In genomic region chr17:64040201-64040600, GRCh38 we compare ENCODE assay signal across 25 cellular contexts. TPM values are rescaled to one million over a fixed set of nuclear protein-coding genes. Genes with fewer than 3 reads are reported as not detected.
A peak's percentile ranks its signal among the peaks of the same experiment; 100 is the strongest.
DNase-seq lines count a peak whose midpoint lies in the region; ATAC-seq, FAIRE-seq and TF ChIP-seq lines count a peak whose summit lies in the region.
"Had no signal": no experiment of that assay in that cellular context is flagged by ENCODE, and none has a peak within 500 bp of the region (broad histone marks: within the 10 kb centered on the region; RNA-seq: fewer than 3 reads in every experiment).

No MANE protein-coding gene starts in this region.

- CTCF ChIA-PET in HepG2 (lab: Yijun Ruan, JAX; ENCODE audit: low intra/inter-chr PET ratio, low total read pairs), result no interaction called here

- H2AFZ ChIP-seq in HepG2 (ENCODE audit: low read length), result no peak overlapping the region
- H2AFZ ChIP-seq: GM23338 had no signal

- intact Hi-C loops in right lobe of liver (cut with DNase I) (loop anchor here in 1 of 2 donors (10.0 kb wide), 1 partner anchor 235 kb away; no protein-coding TSS in a partner anchor), HepG2 (cut with micrococcal nuclease; ENCODE audit: unreplicated experiment) (no loop called here)
- intact Hi-C loops in activated T-helper 1 cell treated with anti-CD3 and anti-CD28 coated beads, Interleukin-12 subunit alpha, Interleukin-12 subunit beta, Interleukin-2, Interleukin-4 antibody, amounts not matched to agents 30 ng/mL and 10 ng/mL and 1 ng/mL, durations not matched to agents 14 hours and 24 hours and 36 hours (cut with micrococcal nuclease), result no loop called here
- intact Hi-C loops in activated T-helper 2 cell treated with anti-CD3 and anti-CD28 coated beads, Interferon-gamma antibody, Interleukin-2, Interleukin-4, amounts not matched to agents 10 μg/mL and 5 μg/mL and 100 μg/mL, durations not matched to agents 14 hours and 24 hours and 36 hours (cut with micrococcal nuclease), result no loop called here

- H3K79me2 ChIP-seq in HepG2 (ENCODE audit: insufficient read depth, low read length), result no peaks in the 10 kb centered on the region

- TF ChIP-seq EP300 in HepG2 (IDR thresholded peaks at IDR 0.05; ENCODE audit: low read depth in 2 of 2, low read length in 2 of 2) (no peak), HepG2 (CRISPR knock-in tag; IDR thresholded peaks at IDR 0.05; ENCODE audit: borderline replicate concordance) (no peak)

- H3K36me3 ChIP-seq in right lobe of liver, result peaks cover 11 to 71% (median 17%) of the 10 kb centered on the region in 4 donors
- H3K36me3 ChIP-seq in HepG2 (replicated peaks in 1 of 2; ENCODE audit: control insufficient read depth in 1 of 2, insufficient read depth in 2 of 2, low read length in 2 of 2), result peaks cover 14 to 28% of the 10 kb centered on the region in 2 experiments

- H3K9me3 ChIP-seq in right lobe of liver (no peaks in the 10 kb centered on the region), HepG2 (ENCODE audit: low read length) (no peaks in the 10 kb centered on the region)
- H3K9me3 ChIP-seq: BLaER1 treated with 17β-estradiol and CSF1 and Interleukin-3, amounts not matched to agents 10 nM and 100 nM had no signal

- no peaks in the 10 kb centered on the region for H4K20me1 ChIP-seq in HepG2 (ENCODE audit: insufficient read depth, low read length)
- H4K20me1 ChIP-seq: BLaER1 treated with 17β-estradiol and CSF1 and Interleukin-3, amounts not matched to agents 10 nM and 100 nM had no signal

- H3K4me3 ChIP-seq in right lobe of liver (no peak overlapping the region), HepG2 (replicated peaks in 1 of 3; ENCODE audit: insufficient read depth in 1 of 3, low read depth in 2 of 3, low read length in 3 of 3) (no peak overlapping the region)
- H3K4me3 ChIP-seq: BLaER1 treated with 17β-estradiol and CSF1 and Interleukin-3, amounts not matched to agents 10 nM and 100 nM; GM23338 had no signal

- H3K27me3 Mint-ChIP-seq in immature natural killer cell (ENCODE audit: low read depth in 3 of 3), result peaks cover 0 to 7% (median 5%) of the 10 kb centered on the region in 3 donors
- H3K27me3 Mint-ChIP-seq in progenitor cell of endocrine pancreas, result no peaks in the 10 kb centered on the region
- H3K27me3 Mint-ChIP-seq in activated T-helper 1 cell treated with anti-CD3 and anti-CD28 coated beads, Interleukin-12 subunit alpha, Interleukin-12 subunit beta, Interleukin-2, Interleukin-4 antibody, amounts not matched to agents 30 ng/mL and 10 ng/mL and 1 ng/mL, durations not matched to agents 14 hours and 24 hours and 36 hours (ENCODE audit: insufficient read depth), result no peaks in the 10 kb centered on the region
- H3K27me3 Mint-ChIP-seq in activated T-helper 2 cell treated with anti-CD3 and anti-CD28 coated beads, Interferon-gamma antibody, Interleukin-2, Interleukin-4, amounts not matched to agents 10 μg/mL and 5 μg/mL and 100 μg/mL, durations not matched to agents 14 hours and 24 hours and 36 hours (ENCODE audit: low read depth), result no peaks in the 10 kb centered on the region

- no peak for FAIRE-seq in HepG2 (lab: Jason Lieb, UNC)
- FAIRE-seq in GM19239 (lab: Jason Lieb, UNC), result no peak
- FAIRE-seq: G401.6 had no signal

- H3K4me1 ChIP-seq in right lobe of liver, result peaks cover 0 to 8% (median 0%) of the 10 kb centered on the region in 4 donors
- no peaks in the 10 kb centered on the region for H3K4me1 ChIP-seq in HepG2 (ENCODE audit: insufficient read depth, low read length)
- H3K4me1 ChIP-seq: BLaER1 treated with 17β-estradiol and CSF1 and Interleukin-3, amounts not matched to agents 10 nM and 100 nM had no signal

- no TSS peak for BruUV-seq in HepG2 (replicated peaks; lab: Mats Ljungman, UMichigan)

- 43% methylated on average over 6 of the region's 6 CpGs for WGBS in right lobe of liver (ENCODE audit: insufficient coverage, low coverage, low lambda C conversion rate, missing lambda C conversion rate)
- WGBS in HepG2 (ENCODE audit: low lambda C conversion rate), result 88% methylated on average over 6 of the region's 6 CpGs

- ATAC-seq in right lobe of liver (peak in 3 of 4 donors; percentile 13 to 24 (median 23)), HepG2 (no peak), GM19324 (IDR thresholded peaks at IDR 0.05; ENCODE audit: low FRiP score, unreplicated experiment) (no peak)
- ATAC-seq: CD8-positive, alpha-beta T cell; GM23338; Panc1; SK-N-SH treated with all-trans-retinoic acid at 6 μM for 48 hours had no signal

- H3K9me3 Mint-ChIP-seq in immature natural killer cell (no peaks in the 10 kb centered on the region), progenitor cell of endocrine pancreas (ENCODE audit: low read depth) (no peaks in the 10 kb centered on the region)
- no peaks in the 10 kb centered on the region for H3K9me3 Mint-ChIP-seq in activated T-helper 1 cell treated with anti-CD3 and anti-CD28 coated beads, Interleukin-12 subunit alpha, Interleukin-12 subunit beta, Interleukin-2, Interleukin-4 antibody, amounts not matched to agents 30 ng/mL and 10 ng/mL and 1 ng/mL, durations not matched to agents 14 hours and 24 hours and 36 hours
- no peaks in the 10 kb centered on the region for H3K9me3 Mint-ChIP-seq in activated T-helper 2 cell treated with anti-CD3 and anti-CD28 coated beads, Interferon-gamma antibody, Interleukin-2, Interleukin-4, amounts not matched to agents 10 μg/mL and 5 μg/mL and 100 μg/mL, durations not matched to agents 14 hours and 24 hours and 36 hours
- H3K9me3 Mint-ChIP-seq: CD8-positive, alpha-beta T cell; GM23338 had no signal

- POLR2A ChIA-PET in HepG2 (lab: Yijun Ruan, JAX), result no interaction called here

- no peak for TF ChIP-seq CTCF in right lobe of liver (IDR thresholded peaks at IDR 0.05)
- TF ChIP-seq CTCF in HepG2 (CRISPR knock-in tag; IDR thresholded peaks at IDR 0.05), result no peak
- no peak for TF ChIP-seq CTCF in progenitor cell of endocrine pancreas (IDR thresholded peaks at IDR 0.05; ENCODE audit: unreplicated experiment)

- peak in 1 of 3 donors; percentile 44 for DNase-seq in right lobe of liver
- DNase-seq in HepG2 (ENCODE audit: low spot score), result no peak
- no peak for DNase-seq in immature natural killer cell
- no peak for DNase-seq in progenitor cell of endocrine pancreas (ENCODE audit: low spot score, unreplicated experiment)
- no peak for DNase-seq in GM19239 (ENCODE audit: insufficient read length, low spot score)
- no peak for DNase-seq in activated T-helper 1 cell treated with anti-CD3 and anti-CD28 coated beads, Interleukin-12 subunit alpha, Interleukin-12 subunit beta, Interleukin-2, Interleukin-4 antibody, amounts not matched to agents 30 ng/mL and 10 ng/mL and 1 ng/mL, durations not matched to agents 14 hours and 24 hours and 36 hours (ENCODE audit: low spot score)
- no peak for DNase-seq in activated T-helper 2 cell treated with anti-CD3 and anti-CD28 coated beads, Interferon-gamma antibody, Interleukin-2, Interleukin-4, amounts not matched to agents 10 μg/mL and 5 μg/mL and 100 μg/mL, durations not matched to agents 14 hours and 24 hours and 36 hours (ENCODE audit: low spot score)
- DNase-seq: 8988T; CD8-positive, alpha-beta T cell; HCEC 1CT; KBM-7; MM.1S; NCI-H1048; NCI-H1436; NCI-H1930; NCI-H2227 treated with DMSO at 0.1 percent for 48 hours; NCI-H510A treated with DMSO at 0.1 percent for 48 hours; NCI-H82; SIG-M5 had no signal

- in situ Hi-C loops in HepG2 (cut with HindIII; ENCODE audit: extremely low pct_ligation_motif_present, low pct_unique_long_range_greater_than_20kb), result no loop called here

- H3K9ac ChIP-seq in HepG2 (ENCODE audit: insufficient read depth, low read depth, low read length), result no peak overlapping the region
- H3K9ac ChIP-seq: BLaER1 treated with 17β-estradiol and CSF1 and Interleukin-3, amounts not matched to agents 10 nM and 100 nM had no signal

- H3K27me3 ChIP-seq in right lobe of liver, result no peaks in the 10 kb centered on the region
- H3K27me3 ChIP-seq in HepG2 (ENCODE audit: control insufficient read depth in 1 of 2, insufficient read depth in 2 of 2, low read length in 2 of 2), result no peaks in the 10 kb centered on the region
- H3K27me3 ChIP-seq: BLaER1 treated with 17β-estradiol and CSF1 and Interleukin-3, amounts not matched to agents 10 nM and 100 nM had no signal

- TF ChIP-seq RAD21 in HepG2 (CRISPR knock-in tag; IDR thresholded peaks at IDR 0.05), result no peak

- TF ChIP-seq POLR2A in right lobe of liver (IDR thresholded peaks at IDR 0.05) (no peak), HepG2 (IDR thresholded peaks at IDR 0.05; ENCODE audit: insufficient read depth in 1 of 2, low read depth in 2 of 2, low read length in 2 of 2) (no peak)

- H3K27ac ChIP-seq in right lobe of liver (no peak overlapping the region), HepG2 (ENCODE audit: extremely low read length, insufficient read depth, low read length) (no peak overlapping the region)
- H3K27ac ChIP-seq: BLaER1 treated with 17β-estradiol and CSF1 and Interleukin-3, amounts not matched to agents 10 nM and 100 nM had no signal

- H3K27ac Mint-ChIP-seq in immature natural killer cell (peak overlapping the region in 4 of 6 donors; percentile 23 to 83 (median 42)), progenitor cell of endocrine pancreas (peak overlapping the region; percentile 83)
- no peak overlapping the region for H3K27ac Mint-ChIP-seq in activated T-helper 1 cell treated with anti-CD3 and anti-CD28 coated beads, Interleukin-12 subunit alpha, Interleukin-12 subunit beta, Interleukin-2, Interleukin-4 antibody, amounts not matched to agents 30 ng/mL and 10 ng/mL and 1 ng/mL, durations not matched to agents 14 hours and 24 hours and 36 hours
- H3K27ac Mint-ChIP-seq in activated T-helper 2 cell treated with anti-CD3 and anti-CD28 coated beads, Interferon-gamma antibody, Interleukin-2, Interleukin-4, amounts not matched to agents 10 μg/mL and 5 μg/mL and 100 μg/mL, durations not matched to agents 14 hours and 24 hours and 36 hours, result no peak overlapping the region
- H3K27ac Mint-ChIP-seq: CD8-positive, alpha-beta T cell; GM23338 had no signal

- H3K4me2 ChIP-seq in HepG2 (ENCODE audit: low read depth, low read length), result no peak overlapping the region
- H3K4me2 ChIP-seq: BLaER1 treated with 17β-estradiol and CSF1 and Interleukin-3, amounts not matched to agents 10 nM and 100 nM; GM23338 had no signal

- H3K4me3 Mint-ChIP-seq in immature natural killer cell (no peak overlapping the region), progenitor cell of endocrine pancreas (ENCODE audit: low read depth) (no peak overlapping the region)
- no peak overlapping the region for H3K4me3 Mint-ChIP-seq in activated T-helper 1 cell treated with anti-CD3 and anti-CD28 coated beads, Interleukin-12 subunit alpha, Interleukin-12 subunit beta, Interleukin-2, Interleukin-4 antibody, amounts not matched to agents 30 ng/mL and 10 ng/mL and 1 ng/mL, durations not matched to agents 14 hours and 24 hours and 36 hours
- no peak overlapping the region for H3K4me3 Mint-ChIP-seq in activated T-helper 2 cell treated with anti-CD3 and anti-CD28 coated beads, Interferon-gamma antibody, Interleukin-2, Interleukin-4, amounts not matched to agents 10 μg/mL and 5 μg/mL and 100 μg/mL, durations not matched to agents 14 hours and 24 hours and 36 hours (ENCODE audit: low read depth)
- H3K4me3 Mint-ChIP-seq: CD8-positive, alpha-beta T cell; GM23338 had no signal

- H3K36me3 Mint-ChIP-seq in immature natural killer cell (peaks cover 41 to 61% (median 41%) of the 10 kb centered on the region in 3 donors), progenitor cell of endocrine pancreas (ENCODE audit: insufficient read depth) (peaks cover 42% of the 10 kb centered on the region)
- H3K36me3 Mint-ChIP-seq in activated T-helper 1 cell treated with anti-CD3 and anti-CD28 coated beads, Interleukin-12 subunit alpha, Interleukin-12 subunit beta, Interleukin-2, Interleukin-4 antibody, amounts not matched to agents 30 ng/mL and 10 ng/mL and 1 ng/mL, durations not matched to agents 14 hours and 24 hours and 36 hours (ENCODE audit: low read depth), result peaks cover 53% of the 10 kb centered on the region
- peaks cover 87% of the 10 kb centered on the region for H3K36me3 Mint-ChIP-seq in activated T-helper 2 cell treated with anti-CD3 and anti-CD28 coated beads, Interferon-gamma antibody, Interleukin-2, Interleukin-4, amounts not matched to agents 10 μg/mL and 5 μg/mL and 100 μg/mL, durations not matched to agents 14 hours and 24 hours and 36 hours (ENCODE audit: low read depth)

- H3K4me1 Mint-ChIP-seq in immature natural killer cell (peaks cover 4 to 26% of the 10 kb centered on the region in 2 donors), progenitor cell of endocrine pancreas (ENCODE audit: low read depth) (peaks cover 12% of the 10 kb centered on the region)
- peaks cover 13% of the 10 kb centered on the region for H3K4me1 Mint-ChIP-seq in activated T-helper 1 cell treated with anti-CD3 and anti-CD28 coated beads, Interleukin-12 subunit alpha, Interleukin-12 subunit beta, Interleukin-2, Interleukin-4 antibody, amounts not matched to agents 30 ng/mL and 10 ng/mL and 1 ng/mL, durations not matched to agents 14 hours and 24 hours and 36 hours (ENCODE audit: low read depth)
- peaks cover 2% of the 10 kb centered on the region for H3K4me1 Mint-ChIP-seq in activated T-helper 2 cell treated with anti-CD3 and anti-CD28 coated beads, Interferon-gamma antibody, Interleukin-2, Interleukin-4, amounts not matched to agents 10 μg/mL and 5 μg/mL and 100 μg/mL, durations not matched to agents 14 hours and 24 hours and 36 hours (ENCODE audit: low read depth)

RNA-seq across cellular contexts. Expression of gene ICAM2, which starts 19.8 kb away (rescaled TPM):
- total RNA-seq in right lobe of liver, result 10 to 100 TPM in 3 of 6 experiments, 1 to 10 TPM in 3; 5.5 to 16.1 (median 8.6) TPM
- 7.9 and 10.9 TPM in 2 replicates for total RNA-seq in HepG2 (2016; rRNA removed; fragmentation: Illumina TruSeq; extraction: Trizol)
- total RNA-seq in HepG2 (2016; cell fraction: cytosol; rRNA removed; fragmentation: Illumina TruSeq; extraction: Trizol; ENCODE audit: low read depth), result 4.1 and 5.7 TPM in 2 replicates
- total RNA-seq in HepG2 (2016; cell fraction: insoluble cytoplasmic fraction; rRNA removed; fragmentation: Illumina TruSeq; extraction: Trizol), result 9.4 and 10.9 TPM in 2 replicates
- 8.3 and 9.3 TPM in 2 replicates for total RNA-seq in HepG2 (2016; cell fraction: membrane; rRNA removed; fragmentation: Illumina TruSeq; extraction: Trizol)
- 7.4 and 8.7 TPM in 2 replicates for total RNA-seq in HepG2 (2016; cell fraction: nucleus; rRNA removed; fragmentation: Illumina TruSeq; extraction: Trizol)
- 20.8 and 21.4 TPM in 2 replicates for polyA plus RNA-seq in HepG2 (2011; rRNA removed)
- 25.1 and 29.5 TPM in 2 replicates for polyA plus RNA-seq in HepG2 (2011; cell fraction: cytosol; rRNA removed)
- polyA plus RNA-seq in HepG2 (2011; cell fraction: nucleus; rRNA removed), result 10.1 and 10.2 TPM in 2 replicates
- 6.0 and 8.9 TPM in 2 replicates for polyA plus RNA-seq in HepG2 (2012)
- 3.9 and 5.8 TPM in 2 replicates for polyA plus RNA-seq in HepG2 (2016; cell fraction: cytosol; fragmentation: Illumina TruSeq; extraction: Trizol; ENCODE audit: low read depth)
- 7.5 and 8.3 TPM in 2 replicates for polyA plus RNA-seq in HepG2 (2016; cell fraction: insoluble cytoplasmic fraction; fragmentation: Illumina TruSeq; extraction: Trizol; ENCODE audit: low read depth)
- polyA plus RNA-seq in HepG2 (2016; cell fraction: membrane; fragmentation: Illumina TruSeq; extraction: Trizol; ENCODE audit: low read depth), result 5.9 and 6.9 TPM in 2 replicates
- polyA plus RNA-seq in HepG2 (2016; cell fraction: nucleus; fragmentation: Illumina TruSeq; extraction: Trizol; ENCODE audit: insufficient read depth, low read depth), result 11.9 and 12.3 TPM in 2 replicates
- polyA minus RNA-seq in HepG2 (2011; rRNA and poly(A)+ RNA removed; ENCODE audit: low replicate concordance), result 1.3 and 35.6 TPM in 2 replicates
- polyA minus RNA-seq in HepG2 (2011; cell fraction: cytosol; rRNA and poly(A)+ RNA removed), result 6.6 and 7.4 TPM in 2 replicates
- 4.2 and 7.6 TPM in 2 replicates for polyA minus RNA-seq in HepG2 (2011; cell fraction: nucleus; rRNA and poly(A)+ RNA removed)
- polyA plus RNA-seq in immature natural killer cell, result 100 to 1,000 TPM; 327 to 535 (median 329) TPM
- 0.72 and 0.91 TPM in 2 replicates for total RNA-seq in progenitor cell of endocrine pancreas
- 58.3 and 62.1 TPM in 2 replicates for total RNA-seq in activated T-helper 1 cell treated with anti-CD3 and anti-CD28 coated beads, Interleukin-12 subunit alpha, Interleukin-12 subunit beta, Interleukin-2, Interleukin-4 antibody, amounts not matched to agents 30 ng/mL and 10 ng/mL and 1 ng/mL, durations not matched to agents 14 hours and 24 hours and 36 hours
- total RNA-seq in activated T-helper 2 cell treated with anti-CD3 and anti-CD28 coated beads, Interferon-gamma antibody, Interleukin-2, Interleukin-4, amounts not matched to agents 10 μg/mL and 5 μg/mL and 100 μg/mL, durations not matched to agents 14 hours and 24 hours and 36 hours, result 83.2 and 85.6 TPM in 2 replicates

RNA-seq across cellular contexts. Expression of gene PRR29, which starts 42.0 kb away (rescaled TPM):
- total RNA-seq in right lobe of liver (under 1 TPM in 3 of 6 experiments, not detected in 3; 0.07 to 0.33 (median 0.12) TPM), HepG2 (2016; rRNA removed; fragmentation: Illumina TruSeq; extraction: Trizol) (0.07 and 0.11 TPM in 2 replicates), progenitor cell of endocrine pancreas (2.8 and 3.7 TPM in 2 replicates)
- not detected in 2 replicates for total RNA-seq in HepG2 (2016; cell fraction: cytosol; rRNA removed; fragmentation: Illumina TruSeq; extraction: Trizol; ENCODE audit: low read depth)
- total RNA-seq in HepG2 (2016; cell fraction: insoluble cytoplasmic fraction; rRNA removed; fragmentation: Illumina TruSeq; extraction: Trizol), result 0.19 TPM in 1 of 2 replicates, not detected in the other
- 0.06 and 0.14 TPM in 2 replicates for total RNA-seq in HepG2 (2016; cell fraction: membrane; rRNA removed; fragmentation: Illumina TruSeq; extraction: Trizol)
- total RNA-seq in HepG2 (2016; cell fraction: nucleus; rRNA removed; fragmentation: Illumina TruSeq; extraction: Trizol), result not detected in 2 replicates
- polyA plus RNA-seq in HepG2 (2011; rRNA removed) (0.08 and 0.20 TPM in 2 replicates), immature natural killer cell (1 to 10 TPM; 5.0 to 6.8 (median 5.5) TPM)
- 0.06 and 0.07 TPM in 2 replicates for polyA plus RNA-seq in HepG2 (2011; cell fraction: cytosol; rRNA removed)
- 0.73 and 0.96 TPM in 2 replicates for polyA plus RNA-seq in HepG2 (2011; cell fraction: nucleus; rRNA removed)
- polyA plus RNA-seq in HepG2 (2012), result 0.21 and 0.40 TPM in 2 replicates
- polyA plus RNA-seq in HepG2 (2016; cell fraction: cytosol; fragmentation: Illumina TruSeq; extraction: Trizol; ENCODE audit: low read depth), result 0.10 and 0.11 TPM in 2 replicates
- 0.23 TPM in 1 of 2 replicates, not detected in the other for polyA plus RNA-seq in HepG2 (2016; cell fraction: insoluble cytoplasmic fraction; fragmentation: Illumina TruSeq; extraction: Trizol; ENCODE audit: low read depth)
- polyA plus RNA-seq in HepG2 (2016; cell fraction: membrane; fragmentation: Illumina TruSeq; extraction: Trizol; ENCODE audit: low read depth), result not detected in 2 replicates
- polyA plus RNA-seq in HepG2 (2016; cell fraction: nucleus; fragmentation: Illumina TruSeq; extraction: Trizol; ENCODE audit: insufficient read depth, low read depth), result not detected in 2 replicates
- polyA minus RNA-seq in HepG2 (2011; rRNA and poly(A)+ RNA removed; ENCODE audit: low replicate concordance), result 0.16 TPM in 1 of 2 replicates, not detected in the other
- polyA minus RNA-seq in HepG2 (2011; cell fraction: cytosol; rRNA and poly(A)+ RNA removed), result not detected in 2 replicates
- 0.26 and 0.37 TPM in 2 replicates for polyA minus RNA-seq in HepG2 (2011; cell fraction: nucleus; rRNA and poly(A)+ RNA removed)
- total RNA-seq in activated T-helper 1 cell treated with anti-CD3 and anti-CD28 coated beads, Interleukin-12 subunit alpha, Interleukin-12 subunit beta, Interleukin-2, Interleukin-4 antibody, amounts not matched to agents 30 ng/mL and 10 ng/mL and 1 ng/mL, durations not matched to agents 14 hours and 24 hours and 36 hours, result 0.44 and 0.91 TPM in 2 replicates
- total RNA-seq in activated T-helper 2 cell treated with anti-CD3 and anti-CD28 coated beads, Interferon-gamma antibody, Interleukin-2, Interleukin-4, amounts not matched to agents 10 μg/mL and 5 μg/mL and 100 μg/mL, durations not matched to agents 14 hours and 24 hours and 36 hours, result 0.14 and 0.18 TPM in 2 replicates

Comparison
In these comparisons a context has a peak if more than half of its experiments do, and no peak if none do; other contexts are left out.
1. ATAC-seq: peak in right lobe of liver (3 of 4); none in HepG2 (single experiment) and GM19324 (single experiment).
2. H3K27ac Mint-ChIP-seq: peak in immature natural killer cell (4 of 6) and progenitor cell of endocrine pancreas (single experiment); none in activated T-helper 1 cell treated with anti-CD3 and anti-CD28 coated beads, Interleukin-12 subunit alpha, Interleukin-12 subunit beta, Interleukin-2, Interleukin-4 antibody, amounts not matched to agents 30 ng/mL and 10 ng/mL and 1 ng/mL, durations not matched to agents 14 hours and 24 hours and 36 hours (single experiment) and activated T-helper 2 cell treated with anti-CD3 and anti-CD28 coated beads, Interferon-gamma antibody, Interleukin-2, Interleukin-4, amounts not matched to agents 10 μg/mL and 5 μg/mL and 100 μg/mL, durations not matched to agents 14 hours and 24 hours and 36 hours (single experiment).